Comparison of ENCODE assay signal across 1 cellular context in genomic region chr16:20674684-20675487, GRCh38.
A peak's percentile ranks its signal among the peaks of the same experiment; 100 is the strongest.
TF ChIP-seq lines count a peak whose summit lies in the region.

No MANE protein-coding gene starts in this region.

TF ChIP-seq in HepG2, 621 proteins besides CTCF, POLR2A, EP300 and RAD21 (continued from another document):
- TF ChIP-seq ZNF512 (CRISPR knock-in tag; IDR thresholded peaks at IDR 0.05) = no peak
- TF ChIP-seq TCF7L2 (IDR thresholded peaks at IDR 0.05; ENCODE audit: low read depth, low read length) = no peak
- no peak; the same call in 1 of the 2 replicates for TF ChIP-seq POLR2AphosphoS5 (IDR thresholded peaks at IDR 0.05; ENCODE audit: low read depth, low read length)
- TF ChIP-seq TCF12 (IDR thresholded peaks at IDR 0.05) = no peak
- TF ChIP-seq TCF12 (CRISPR knock-in tag; IDR thresholded peaks at IDR 0.05) = no peak
- TF ChIP-seq ZKSCAN8 (CRISPR knock-in tag; IDR thresholded peaks at IDR 0.05; ENCODE audit: borderline replicate concordance) = no peak; the same call in 1 of the 2 replicates
- no peak for TF ChIP-seq KDM5A (IDR thresholded peaks at IDR 0.05; ENCODE audit: borderline replicate concordance, low read length)
- TF ChIP-seq EED (CRISPR knock-in tag; IDR thresholded peaks at IDR 0.05) = 0 out of 2 replicates have a peak, but pooled peaks have one; percentile 42
- TF ChIP-seq GTF2F1 (IDR thresholded peaks at IDR 0.05; ENCODE audit: low read length) = no peak
- TF ChIP-seq ZNF772 (CRISPR knock-in tag; IDR thresholded peaks at IDR 0.05) = no peak
- TF ChIP-seq NFIB (CRISPR knock-in tag; IDR thresholded peaks at IDR 0.05; ENCODE audit: borderline replicate concordance) = peak; percentile 52; the same call in 1 of the 2 replicates
- TF ChIP-seq TP53 (CRISPR knock-in tag; conservative IDR thresholded peaks at IDR 0.05) = no peak
- TF ChIP-seq FOSL2 (CRISPR knock-in tag; IDR thresholded peaks at IDR 0.05) = 0 out of 2 replicates have a peak, but pooled peaks have one; percentile 9
- peak; percentile 21; the same call in 1 of the 2 replicates for TF ChIP-seq ZNF274 (CRISPR knock-in tag; IDR thresholded peaks at IDR 0.05)
- TF ChIP-seq ZNF572 (CRISPR knock-in tag; IDR thresholded peaks at IDR 0.05) = no peak
- TF ChIP-seq CHD4 (IDR thresholded peaks at IDR 0.05; ENCODE audit: borderline replicate concordance, low read length) = no peak
- TF ChIP-seq, protein P1, sequence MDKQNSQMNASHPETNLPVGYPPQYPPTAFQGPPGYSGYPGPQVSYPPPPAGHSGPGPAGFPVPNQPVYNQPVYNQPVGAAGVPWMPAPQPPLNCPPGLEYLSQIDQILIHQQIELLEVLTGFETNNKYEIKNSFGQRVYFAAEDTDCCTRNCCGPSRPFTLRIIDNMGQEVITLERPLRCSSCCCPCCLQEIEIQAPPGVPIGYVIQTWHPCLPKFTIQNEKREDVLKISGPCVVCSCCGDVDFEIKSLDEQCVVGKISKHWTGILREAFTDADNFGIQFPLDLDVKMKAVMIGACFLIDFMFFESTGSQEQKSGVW (CRISPR knock-in tag; IDR thresholded peaks at IDR 0.05; ENCODE audit: borderline replicate concordance) = no peak
- no peak for TF ChIP-seq IRF1 (CRISPR knock-in tag; IDR thresholded peaks at IDR 0.05; ENCODE audit: low read depth)
- 0 out of 2 replicates have a peak, but pooled peaks have one; percentile 5 for TF ChIP-seq THAP11 (CRISPR knock-in tag; IDR thresholded peaks at IDR 0.05)
- TF ChIP-seq ZBTB2 (CRISPR knock-in tag; IDR thresholded peaks at IDR 0.05; ENCODE audit: low read depth) = no peak
- no peak for TF ChIP-seq ESRRA (CRISPR knock-in tag; IDR thresholded peaks at IDR 0.05; ENCODE audit: low read depth)
- no peak for TF ChIP-seq TMF1 (CRISPR knock-in tag; IDR thresholded peaks at IDR 0.05; ENCODE audit: low read depth)
- 0 out of 2 replicates have a peak, but pooled peaks have one; percentile 49 for TF ChIP-seq CSRNP1 (CRISPR knock-in tag; IDR thresholded peaks at IDR 0.05)
- 0 out of 2 replicates have a peak, but pooled peaks have one; percentile 49 for TF ChIP-seq BRD4 (CRISPR knock-in tag; IDR thresholded peaks at IDR 0.05)
- TF ChIP-seq ZNF788 (CRISPR knock-in tag; IDR thresholded peaks at IDR 0.05; ENCODE audit: borderline replicate concordance) = no peak
- no peak for TF ChIP-seq GPN1 (CRISPR knock-in tag; IDR thresholded peaks at IDR 0.05; ENCODE audit: borderline replicate concordance)
- TF ChIP-seq ZBTB4 (CRISPR knock-in tag; IDR thresholded peaks at IDR 0.05; ENCODE audit: borderline replicate concordance) = peak; percentile 64; the same call in 1 of the 2 replicates
- no peak for TF ChIP-seq ZNF841 (CRISPR knock-in tag; IDR thresholded peaks at IDR 0.05; ENCODE audit: borderline replicate concordance)
- TF ChIP-seq ZNF33A (CRISPR knock-in tag; IDR thresholded peaks at IDR 0.05; ENCODE audit: borderline replicate concordance) = no peak
- TF ChIP-seq, protein P2, sequence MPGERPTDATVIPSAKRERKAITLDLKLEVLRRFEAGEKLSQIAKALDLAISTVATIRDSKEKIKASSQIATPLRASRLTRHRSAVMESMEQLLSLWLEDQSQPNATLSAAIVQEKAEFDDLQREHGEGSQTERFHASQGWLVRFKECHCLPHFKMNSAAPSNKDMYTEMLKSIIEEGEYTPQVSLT (CRISPR knock-in tag; IDR thresholded peaks at IDR 0.05; ENCODE audit: borderline replicate concordance, low read depth) = no peak
